ENCODE assay signal across 8 cellular contexts in genomic region chr17:73092518-73093135, GRCh38. TPM values are rescaled to one million over a fixed set of nuclear protein-coding genes. Genes with fewer than 3 reads are reported as not detected.
DNase-seq lines count a peak whose midpoint lies in the region; ATAC-seq, FAIRE-seq and TF ChIP-seq lines count a peak whose summit lies in the region.

Gene SLC39A11 (minus strand): TSS chr17:73092688. CDS start chr17:73088764, 3,924 bp downstream.

- ATAC-seq in HG03457 (IDR thresholded peaks at IDR 0.05; ENCODE audit: unreplicated experiment) (peak; percentile 97), left lobe of liver (peak; percentile 92)

- H3K4me3 ChIP-seq in BE2C (ENCODE audit: low read depth, low read length) = peak within 1 kb of the TSS; percentile 79

- peak; percentile 96 for DNase-seq in BE2C
- DNase-seq in GM19239 (ENCODE audit: insufficient read length, low spot score) = peak; percentile 94
- DNase-seq in NCI-H524 treated with DMSO at 0.1 percent for 48 hours (lab: John Stamatoyannopoulos, UW) = peak; percentile 94
- peak; percentile 97 for DNase-seq in activated CD4-positive, alpha-beta T cell treated with anti-CD3 and anti-CD28 coated beads, Interleukin-2, amount 10 ng/mL, durations not matched to agents 24 days and 14 days
- DNase-seq in dedifferentiated amniotic fluid mesenchymal stem cell (ENCODE audit: extremely low spot score) = peak; percentile 85
- DNase-seq in left lobe of liver (ENCODE audit: low spot score) = peak; percentile 94
- peak; percentile 84 for DNase-seq in stimulated activated CD4-positive, alpha-beta T cell treated with anti-CD3 and anti-CD28 coated beads, Interleukin-2, amount 100 ng/mL, for 4 hours (ENCODE audit: low read depth)

- H3K9me3 Mint-ChIP-seq in activated CD4-positive, alpha-beta T cell treated with anti-CD3 and anti-CD28 coated beads, Interleukin-2, amount 10 ng/mL, durations not matched to agents 24 days and 14 days = no peaks in the 10 kb centered on the region

- peaks cover 13% of the 10 kb centered on the region for H3K27me3 Mint-ChIP-seq in activated CD4-positive, alpha-beta T cell treated with anti-CD3 and anti-CD28 coated beads, Interleukin-2, amount 10 ng/mL, durations not matched to agents 24 days and 14 days

- H3K4me1 ChIP-seq in BE2C = no peaks in the 10 kb centered on the region

- H3K9me3 ChIP-seq in BE2C = no peaks in the 10 kb centered on the region

- FAIRE-seq in GM19239 (lab: Jason Lieb, UNC) = peak; percentile 99

- peaks cover 20% of the 10 kb centered on the region for H3K4me1 Mint-ChIP-seq in activated CD4-positive, alpha-beta T cell treated with anti-CD3 and anti-CD28 coated beads, Interleukin-2, amount 10 ng/mL, durations not matched to agents 24 days and 14 days

- H3K36me3 ChIP-seq in BE2C = peaks cover under 1% of the 10 kb centered on the region; the same call in 1 of the 2 replicates

- H3K27ac Mint-ChIP-seq in activated CD4-positive, alpha-beta T cell treated with anti-CD3 and anti-CD28 coated beads, Interleukin-2, amount 10 ng/mL, durations not matched to agents 24 days and 14 days = peak within 1 kb of the TSS; percentile 99

- no peaks in the 10 kb centered on the region for H3K27me3 ChIP-seq in BE2C

- intact Hi-C loops in activated CD4-positive, alpha-beta T cell treated with anti-CD3 and anti-CD28 coated beads, Interleukin-2, amount 10 ng/mL, durations not matched to agents 24 days and 14 days (cut with micrococcal nuclease) = loop anchor here (2.0 to 5.0 kb wide), 3 partner anchors 65 to 366 kb away; no protein-coding TSS in a partner anchor

- peaks cover 11% of the 10 kb centered on the region for H3K36me3 Mint-ChIP-seq in activated CD4-positive, alpha-beta T cell treated with anti-CD3 and anti-CD28 coated beads, Interleukin-2, amount 10 ng/mL, durations not matched to agents 24 days and 14 days (ENCODE audit: low read depth)

- no peak for TF ChIP-seq CTCF in BE2C (IDR thresholded peaks at IDR 0.05; ENCODE audit: low read depth, low read length)

- peak within 1 kb of the TSS; percentile 100 for H3K4me3 Mint-ChIP-seq in activated CD4-positive, alpha-beta T cell treated with anti-CD3 and anti-CD28 coated beads, Interleukin-2, amount 10 ng/mL, durations not matched to agents 24 days and 14 days

RNA-seq across cellular contexts. Expression of gene SLC39A11, which starts in this region (rescaled TPM):
- 31.7 TPM for polyA plus RNA-seq in BE2C (2012; ENCODE audit: insufficient read depth, insufficient read length, low read depth)
- total RNA-seq in activated CD4-positive, alpha-beta T cell treated with anti-CD3 and anti-CD28 coated beads, Interleukin-2, amount 10 ng/mL, durations not matched to agents 24 days and 14 days = 24.6 and 26.1 TPM in 2 replicates
- total RNA-seq in left lobe of liver = 46.1 TPM

Comparison
In these comparisons a context has a peak if more than half of its experiments do, and no peak if none do; other contexts are left out.
1. Peak in every context shown above with its lines: DNase-seq, ATAC-seq and H3K4me3 ChIP-seq.